In the genomic region with DNA sequence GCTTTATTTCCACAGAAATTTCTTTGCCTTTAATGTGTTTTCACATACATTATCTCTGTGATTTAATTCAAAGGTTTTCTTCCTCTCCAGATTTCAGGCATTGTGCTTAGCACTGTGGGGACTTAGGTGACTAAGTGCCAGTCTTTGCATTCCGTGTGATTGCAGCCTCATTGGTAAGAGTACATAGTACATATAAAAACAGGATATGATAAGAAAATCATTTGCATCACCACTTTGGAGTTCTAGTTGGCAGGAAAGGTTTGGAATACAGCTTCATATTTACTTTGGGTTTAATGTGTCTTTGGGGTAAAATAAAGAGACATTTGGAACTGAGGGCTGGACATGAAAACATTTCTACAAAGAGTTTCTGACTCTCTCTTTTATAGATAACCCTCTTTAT, we compare ENCODE assay signal across 28 cellular contexts. TPM values are rescaled to one million over a fixed set of nuclear protein-coding genes. Genes with fewer than 3 reads are reported as not detected.
A peak's percentile ranks its signal among the peaks of the same experiment; 100 is the strongest.
DNase-seq lines count a peak whose midpoint lies in the region; ATAC-seq, FAIRE-seq and TF ChIP-seq lines count a peak whose summit lies in the region.
"Had no signal": no experiment of that assay in that cellular context is flagged by ENCODE, and none has a peak within 500 bp of the region (broad histone marks: within the 10 kb centered on the region; RNA-seq: fewer than 3 reads in every experiment).

No MANE protein-coding gene starts in this region.

- no peak overlapping the region for H3K27ac Mint-ChIP-seq in astrocyte (ENCODE audit: unreplicated experiment)
- H3K27ac Mint-ChIP-seq in activated CD4-positive, alpha-beta memory T cell treated with anti-CD3 and anti-CD28 coated beads, Interleukin-2, amount 10 ng/mL, durations not matched to agents 7 days and 5 days: no peak overlapping the region
- H3K27ac Mint-ChIP-seq: activated CD8-positive, alpha-beta T cell treated with anti-CD3 and anti-CD28 coated beads, Interleukin-2, amount 10 ng/mL, durations not matched to agents 7 days and 5 days; activated T-cell treated with anti-CD3 and anti-CD28 coated beads, Interleukin-2, amount 50 U/mL, for 24 hours had no signal

- H3K79me2 ChIP-seq in HepG2 (ENCODE audit: insufficient read depth, low read length) (no peaks in the 10 kb centered on the region), astrocyte (ENCODE audit: insufficient read depth, low read length) (no peaks in the 10 kb centered on the region)

- H2AFZ ChIP-seq in HepG2 (ENCODE audit: low read length) (no peak overlapping the region), astrocyte (ENCODE audit: low read depth, low read length) (no peak overlapping the region)
- H2AFZ ChIP-seq: PC-9 had no signal

- POLR2A ChIA-PET in HepG2 (lab: Yijun Ruan, JAX): interaction anchor here (0.8 kb wide), 1 partner anchor 24 kb away, joined by 3 read pairs; no protein-coding TSS in a partner anchor
- POLR2A ChIA-PET in activated CD4-positive, alpha-beta memory T cell treated with anti-CD3 and anti-CD28 coated beads, Interleukin-2, amount 10 ng/mL, durations not matched to agents 7 days and 5 days (lab: Charles Lee): interaction anchor here (1.0 to 1.1 kb wide), 2 partner anchors 38 to 54 kb away, joined by 3 read pairs; a partner anchor contains a TSS

- TF ChIP-seq CTCF in liver (IDR thresholded peaks at IDR 0.05; ENCODE audit: low read depth, low read length, missing input control): no peak
- TF ChIP-seq CTCF in HepG2 (CRISPR knock-in tag; IDR thresholded peaks at IDR 0.05): no peak
- TF ChIP-seq CTCF in astrocyte (IDR thresholded peaks at IDR 0.05; ENCODE audit: insufficient read depth, low read depth, low read length): no peak
- TF ChIP-seq CTCF in fibroblast of the aortic adventitia (IDR thresholded peaks at IDR 0.05; ENCODE audit: insufficient read depth, low read length): no peak

- H3K27me3 ChIP-seq in liver (ENCODE audit: control insufficient read depth in 4 of 4, insufficient read depth in 4 of 4, low read length in 3 of 4): no peaks in the 10 kb centered on the region
- H3K27me3 ChIP-seq in HepG2 (ENCODE audit: control insufficient read depth in 1 of 2, insufficient read depth in 2 of 2, low read length in 2 of 2): 0 out of 5 replicates have a peak, but pooled peaks cover 0 to 1% of the 10 kb centered on the region in 2 experiments
- no peaks in the 10 kb centered on the region for H3K27me3 ChIP-seq in astrocyte (ENCODE audit: insufficient read depth, low read length)
- H3K27me3 ChIP-seq: colonic mucosa had no signal

- in situ Hi-C loops in HepG2 (cut with HindIII; ENCODE audit: extremely low pct_ligation_motif_present, low pct_unique_long_range_greater_than_20kb): no loop called here

- TF ChIP-seq RAD21 in liver (IDR thresholded peaks at IDR 0.05): no peak
- TF ChIP-seq RAD21 in HepG2 (CRISPR knock-in tag; IDR thresholded peaks at IDR 0.05): no peak

- H3K4me2 ChIP-seq in HepG2 (ENCODE audit: low read depth, low read length) (no peak overlapping the region), astrocyte (ENCODE audit: low read length) (peak overlapping the region; percentile 0)
- H3K4me2 ChIP-seq: PC-9 had no signal

- H3K27me3 Mint-ChIP-seq in astrocyte (ENCODE audit: low read depth, unreplicated experiment): no peaks in the 10 kb centered on the region
- no peaks in the 10 kb centered on the region for H3K27me3 Mint-ChIP-seq in activated CD4-positive, alpha-beta memory T cell treated with anti-CD3 and anti-CD28 coated beads, Interleukin-2, amount 10 ng/mL, durations not matched to agents 7 days and 5 days
- H3K27me3 Mint-ChIP-seq: activated T-cell treated with anti-CD3 and anti-CD28 coated beads, Interleukin-2, amount 50 U/mL, for 24 hours had no signal

- TF ChIP-seq EP300 in HepG2 (IDR thresholded peaks at IDR 0.05; ENCODE audit: low read depth in 2 of 2, low read length in 2 of 2) (no peak), HepG2 (CRISPR knock-in tag; IDR thresholded peaks at IDR 0.05; ENCODE audit: borderline replicate concordance) (no peak)

- 21% methylated on average over 1 of the region's 1 CpG for WGBS in liver
- WGBS in HepG2 (ENCODE audit: low lambda C conversion rate): 3% methylated on average over 1 of the region's 1 CpG

- no peak overlapping the region for H3K4me3 Mint-ChIP-seq in astrocyte (ENCODE audit: unreplicated experiment)
- H3K4me3 Mint-ChIP-seq in activated CD4-positive, alpha-beta memory T cell treated with anti-CD3 and anti-CD28 coated beads, Interleukin-2, amount 10 ng/mL, durations not matched to agents 7 days and 5 days: no peak overlapping the region
- H3K4me3 Mint-ChIP-seq: activated CD8-positive, alpha-beta T cell treated with anti-CD3 and anti-CD28 coated beads, Interleukin-2, amount 10 ng/mL, durations not matched to agents 7 days and 5 days; activated T-cell treated with anti-CD3 and anti-CD28 coated beads, Interleukin-2, amount 50 U/mL, for 24 hours had no signal

- no peak for DNase-seq in HepG2 (ENCODE audit: low spot score)
- DNase-seq in astrocyte (ENCODE audit: low read depth): peak; percentile 19
- peak; percentile 73 for DNase-seq in fibroblast of the aortic adventitia (ENCODE audit: low read depth)
- DNase-seq in activated CD4-positive, alpha-beta memory T cell treated with anti-CD3 and anti-CD28 coated beads, Interleukin-2, amount 10 ng/mL, durations not matched to agents 7 days and 5 days: no peak
- DNase-seq in LoVo (ENCODE audit: low spot score): no peak
- no peak for DNase-seq in activated CD8-positive, alpha-beta memory T cell treated with anti-CD3 and anti-CD28 coated beads, Interleukin-2, amount 50 U/mL, for 48 hours
- DNase-seq: activated CD4-positive, alpha-beta T cell treated with anti-CD3 and anti-CD28 coated beads for 1 hour; activated CD8-positive, alpha-beta T cell treated with anti-CD3 and anti-CD28 coated beads, Interleukin-2, amount 10 ng/mL, durations not matched to agents 7 days and 5 days; activated naive CD4-positive, alpha-beta T cell; activated T-cell treated with anti-CD3 and anti-CD28 coated beads, Interleukin-2, amount 50 U/mL, for 24 hours; colonic mucosa; DMS79; head of caudate nucleus; kidney glomerular epithelial cell; mesenchymal stem cell; NCI-H1105 treated with DMSO at 0.1 percent for 48 hours; NCI-H446 treated with DMSO at 0.1 percent for 48 hours; PC-9; psoas muscle; SHP77 treated with DMSO at 0.1 percent for 48 hours; stimulated activated CD4-positive, alpha-beta T cell treated with anti-CD3 and anti-CD28 coated beads, Interleukin-1b, Interleukin-23, amount 100 ng/mL, for 48 hours; T-helper 1 cell had no signal

- no peaks in the 10 kb centered on the region for H3K36me3 Mint-ChIP-seq in astrocyte (ENCODE audit: low read depth, unreplicated experiment)
- H3K36me3 Mint-ChIP-seq in activated CD4-positive, alpha-beta memory T cell treated with anti-CD3 and anti-CD28 coated beads, Interleukin-2, amount 10 ng/mL, durations not matched to agents 7 days and 5 days (ENCODE audit: low read depth): peaks cover 7% of the 10 kb centered on the region

- no peaks in the 10 kb centered on the region for H3K4me1 Mint-ChIP-seq in astrocyte (ENCODE audit: low read depth, unreplicated experiment)
- H3K4me1 Mint-ChIP-seq in activated CD4-positive, alpha-beta memory T cell treated with anti-CD3 and anti-CD28 coated beads, Interleukin-2, amount 10 ng/mL, durations not matched to agents 7 days and 5 days: no peaks in the 10 kb centered on the region

- H3K9me3 ChIP-seq in liver (ENCODE audit: control insufficient read depth in 4 of 4, low read length in 3 of 4) (no peaks in the 10 kb centered on the region), HepG2 (ENCODE audit: low read length) (no peaks in the 10 kb centered on the region; the same call in 1 of the 2 replicates), astrocyte (ENCODE audit: insufficient read depth, low read depth, low read length) (no peaks in the 10 kb centered on the region)
- H3K9me3 ChIP-seq: colonic mucosa, HAP-1, psoas muscle had no signal

- no peaks in the 10 kb centered on the region for H4K20me1 ChIP-seq in HepG2 (ENCODE audit: insufficient read depth, low read length)
- no peaks in the 10 kb centered on the region for H4K20me1 ChIP-seq in astrocyte (ENCODE audit: insufficient read depth, low read length)

- no peaks in the 10 kb centered on the region for H3K9me3 Mint-ChIP-seq in astrocyte (ENCODE audit: unreplicated experiment)
- H3K9me3 Mint-ChIP-seq in activated CD4-positive, alpha-beta memory T cell treated with anti-CD3 and anti-CD28 coated beads, Interleukin-2, amount 10 ng/mL, durations not matched to agents 7 days and 5 days: peaks cover 3% of the 10 kb centered on the region

- FAIRE-seq in HepG2 (lab: Jason Lieb, UNC): no peak
- FAIRE-seq in astrocyte (lab: Jason Lieb, UNC): peak; percentile 58
- FAIRE-seq: GM12878, TTC549 had no signal

- H3K4me1 ChIP-seq in liver (ENCODE audit: control insufficient read depth in 4 of 4, insufficient read depth in 4 of 4, low read length in 3 of 4) (no peaks in the 10 kb centered on the region), HepG2 (ENCODE audit: insufficient read depth, low read length) (peaks cover 24% of the 10 kb centered on the region), astrocyte (ENCODE audit: insufficient read depth, low read length) (no peaks in the 10 kb centered on the region)
- H3K4me1 ChIP-seq: colonic mucosa, psoas muscle had no signal

- no peak for TF ChIP-seq POLR2A in HepG2 (IDR thresholded peaks at IDR 0.05; ENCODE audit: insufficient read depth in 1 of 2, low read depth in 2 of 2, low read length in 2 of 2)

- BruUV-seq in HepG2 (replicated peaks; lab: Mats Ljungman, UMichigan): no TSS peak

- no peak for ATAC-seq in HepG2
- no peak for ATAC-seq in GM21529 (IDR thresholded peaks at IDR 0.05; ENCODE audit: unreplicated experiment)
- ATAC-seq: activated CD8-positive, alpha-beta T cell treated with anti-CD3 and anti-CD28 coated beads, Interleukin-2, amount 10 ng/mL, durations not matched to agents 7 days and 5 days; GM12878; psoas muscle had no signal

- H3K36me3 ChIP-seq in liver (ENCODE audit: control insufficient read depth in 4 of 4, insufficient read depth in 3 of 4, low read depth in 1 of 4, low read length in 3 of 4): no peaks in the 10 kb centered on the region
- no peaks in the 10 kb centered on the region for H3K36me3 ChIP-seq in HepG2 (replicated peaks in 1 of 2; ENCODE audit: control insufficient read depth in 1 of 2, insufficient read depth in 2 of 2, low read length in 2 of 2)
- H3K36me3 ChIP-seq in astrocyte (ENCODE audit: insufficient read depth, low read length): no peaks in the 10 kb centered on the region
- H3K36me3 ChIP-seq: colonic mucosa, HAP-1 had no signal

- CTCF ChIA-PET in HepG2 (lab: Yijun Ruan, JAX; ENCODE audit: low intra/inter-chr PET ratio, low total read pairs): no interaction called here
- CTCF ChIA-PET in activated CD4-positive, alpha-beta memory T cell treated with anti-CD3 and anti-CD28 coated beads, Interleukin-2, amount 10 ng/mL, durations not matched to agents 7 days and 5 days (lab: Charles Lee): interaction anchor here (0.9 to 1.1 kb wide), 2 partner anchors 28 to 91 kb away, joined by 3 read pairs; no protein-coding TSS in a partner anchor

- H3K4me3 ChIP-seq in liver (ENCODE audit: low read depth in 1 of 3, low read length in 3 of 3) (no peak overlapping the region), HepG2 (replicated peaks in 1 of 3; ENCODE audit: insufficient read depth in 1 of 3, low read depth in 2 of 3, low read length in 3 of 3) (no peak overlapping the region), astrocyte (ENCODE audit: insufficient read depth, low read depth, low read length) (no peak overlapping the region), fibroblast of the aortic adventitia (ENCODE audit: low read depth, low read length) (no peak overlapping the region)
- H3K4me3 ChIP-seq: colonic mucosa, GM12878, HAP-1, PC-9, psoas muscle, skin epidermis had no signal

- intact Hi-C loops in HepG2 (cut with micrococcal nuclease; ENCODE audit: unreplicated experiment): no loop called here

- no peak overlapping the region for H3K9ac ChIP-seq in liver (ENCODE audit: low read depth in 1 of 2, low read length in 2 of 2)
- no peak overlapping the region for H3K9ac ChIP-seq in HepG2 (ENCODE audit: insufficient read depth, low read depth, low read length)
- H3K9ac ChIP-seq in astrocyte (ENCODE audit: low read length): no peak overlapping the region

- H3K27ac ChIP-seq in liver (ENCODE audit: low read depth in 1 of 2, low read length in 2 of 2): no peak overlapping the region
- no peak overlapping the region for H3K27ac ChIP-seq in HepG2 (ENCODE audit: extremely low read length, insufficient read depth, low read length)
- no peak overlapping the region for H3K27ac ChIP-seq in astrocyte (ENCODE audit: low read depth, low read length)
- H3K27ac ChIP-seq: colonic mucosa, PC-9, psoas muscle, skin epidermis had no signal

RNA-seq across cellular contexts. Expression of a gene that starts 37.8 kb away (rescaled TPM):
- 1 to 10 TPM; 2.2 to 3.4 TPM for total RNA-seq in liver
- polyA plus RNA-seq in liver: 1 to 10 TPM; 1.2 to 3.9 TPM
- 10.1 and 16.1 TPM in 2 replicates for total RNA-seq in HepG2 (2016; rRNA removed; fragmentation: Illumina TruSeq; extraction: Trizol)
- 71.1 and 82.2 TPM in 2 replicates for total RNA-seq in HepG2 (2016; cell fraction: cytosol; rRNA removed; fragmentation: Illumina TruSeq; extraction: Trizol; ENCODE audit: low read depth)
- 8.9 and 15.8 TPM in 2 replicates for total RNA-seq in HepG2 (2016; cell fraction: insoluble cytoplasmic fraction; rRNA removed; fragmentation: Illumina TruSeq; extraction: Trizol)
- 64.7 and 80.3 TPM in 2 replicates for total RNA-seq in HepG2 (2016; cell fraction: membrane; rRNA removed; fragmentation: Illumina TruSeq; extraction: Trizol)
- 6.3 and 7.4 TPM in 2 replicates for total RNA-seq in HepG2 (2016; cell fraction: nucleus; rRNA removed; fragmentation: Illumina TruSeq; extraction: Trizol)
- 13.2 and 19.8 TPM in 2 replicates for polyA plus RNA-seq in HepG2 (2011; rRNA removed)
- polyA plus RNA-seq in HepG2 (2011; cell fraction: cytosol; rRNA removed): 8.5 and 10.3 TPM in 2 replicates
- polyA plus RNA-seq in HepG2 (2011; cell fraction: nucleus; rRNA removed): 2.6 and 4.3 TPM in 2 replicates
- 8.8 and 19.4 TPM in 2 replicates for polyA plus RNA-seq in HepG2 (2012)
- 130 and 134 TPM in 2 replicates for polyA plus RNA-seq in HepG2 (2016; cell fraction: cytosol; fragmentation: Illumina TruSeq; extraction: Trizol; ENCODE audit: low read depth)
- polyA plus RNA-seq in HepG2 (2016; cell fraction: insoluble cytoplasmic fraction; fragmentation: Illumina TruSeq; extraction: Trizol; ENCODE audit: low read depth): 14.7 and 17.0 TPM in 2 replicates
- polyA plus RNA-seq in HepG2 (2016; cell fraction: membrane; fragmentation: Illumina TruSeq; extraction: Trizol; ENCODE audit: low read depth): 83.7 and 94.5 TPM in 2 replicates
- 9.2 and 11.9 TPM in 2 replicates for polyA plus RNA-seq in HepG2 (2016; cell fraction: nucleus; fragmentation: Illumina TruSeq; extraction: Trizol; ENCODE audit: insufficient read depth, low read depth)
- polyA minus RNA-seq in HepG2 (2011; rRNA and poly(A)+ RNA removed; ENCODE audit: low replicate concordance): 1.1 and 5.6 TPM in 2 replicates
- polyA minus RNA-seq in HepG2 (2011; cell fraction: cytosol; rRNA and poly(A)+ RNA removed): 3.3 and 8.6 TPM in 2 replicates
- 5.2 and 6.8 TPM in 2 replicates for polyA minus RNA-seq in HepG2 (2011; cell fraction: nucleus; rRNA and poly(A)+ RNA removed)
- total RNA-seq in astrocyte: 130 and 163 TPM in 2 replicates
- 31.7 and 130 TPM in 2 replicates for total RNA-seq in fibroblast of the aortic adventitia (ENCODE audit: low replicate concordance)
- 100 to 1,000 TPM; 288 to 312 TPM for total RNA-seq in activated CD4-positive, alpha-beta memory T cell treated with anti-CD3 and anti-CD28 coated beads, Interleukin-2, amount 10 ng/mL, durations not matched to agents 7 days and 5 days

RNA-seq across cellular contexts. Expression of a gene that starts 56.7 kb away (rescaled TPM):
- total RNA-seq in liver: 10 to 100 TPM; 18.3 to 21.2 TPM
- 1 to 10 TPM; 7.1 TPM for polyA plus RNA-seq in liver
- total RNA-seq in HepG2 (2016; rRNA removed; fragmentation: Illumina TruSeq; extraction: Trizol): 9.9 and 10.5 TPM in 2 replicates
- 3.9 and 4.1 TPM in 2 replicates for total RNA-seq in HepG2 (2016; cell fraction: cytosol; rRNA removed; fragmentation: Illumina TruSeq; extraction: Trizol; ENCODE audit: low read depth)
- total RNA-seq in HepG2 (2016; cell fraction: insoluble cytoplasmic fraction; rRNA removed; fragmentation: Illumina TruSeq; extraction: Trizol): 9.9 and 11.1 TPM in 2 replicates
- 10.0 and 11.6 TPM in 2 replicates for total RNA-seq in HepG2 (2016; cell fraction: membrane; rRNA removed; fragmentation: Illumina TruSeq; extraction: Trizol)
- 15.0 and 18.1 TPM in 2 replicates for total RNA-seq in HepG2 (2016; cell fraction: nucleus; rRNA removed; fragmentation: Illumina TruSeq; extraction: Trizol)
- polyA plus RNA-seq in HepG2 (2011; rRNA removed): 11.1 and 12.1 TPM in 2 replicates
- polyA plus RNA-seq in HepG2 (2011; cell fraction: cytosol; rRNA removed): 5.5 and 6.9 TPM in 2 replicates
- 18.2 and 20.1 TPM in 2 replicates for polyA plus RNA-seq in HepG2 (2011; cell fraction: nucleus; rRNA removed)
- polyA plus RNA-seq in HepG2 (2012): 11.3 and 17.8 TPM in 2 replicates
- polyA plus RNA-seq in HepG2 (2016; cell fraction: cytosol; fragmentation: Illumina TruSeq; extraction: Trizol; ENCODE audit: low read depth): 4.7 and 5.2 TPM in 2 replicates
- 11.6 and 12.2 TPM in 2 replicates for polyA plus RNA-seq in HepG2 (2016; cell fraction: insoluble cytoplasmic fraction; fragmentation: Illumina TruSeq; extraction: Trizol; ENCODE audit: low read depth)
- polyA plus RNA-seq in HepG2 (2016; cell fraction: membrane; fragmentation: Illumina TruSeq; extraction: Trizol; ENCODE audit: low read depth): 8.7 and 8.8 TPM in 2 replicates
- polyA plus RNA-seq in HepG2 (2016; cell fraction: nucleus; fragmentation: Illumina TruSeq; extraction: Trizol; ENCODE audit: insufficient read depth, low read depth): 21.7 TPM in 2 replicates
- 11.7 and 14.0 TPM in 2 replicates for polyA minus RNA-seq in HepG2 (2011; rRNA and poly(A)+ RNA removed; ENCODE audit: low replicate concordance)
- polyA minus RNA-seq in HepG2 (2011; cell fraction: cytosol; rRNA and poly(A)+ RNA removed): 4.7 and 7.5 TPM in 2 replicates
- polyA minus RNA-seq in HepG2 (2011; cell fraction: nucleus; rRNA and poly(A)+ RNA removed): 30.4 and 41.6 TPM in 2 replicates
- 16.6 and 17.7 TPM in 2 replicates for total RNA-seq in astrocyte
- 48.5 and 73.0 TPM in 2 replicates for total RNA-seq in fibroblast of the aortic adventitia (ENCODE audit: low replicate concordance)
- total RNA-seq in activated CD4-positive, alpha-beta memory T cell treated with anti-CD3 and anti-CD28 coated beads, Interleukin-2, amount 10 ng/mL, durations not matched to agents 7 days and 5 days: 10 to 100 TPM; 32.2 to 34.2 TPM

Comparison
In these comparisons a context has a peak if more than half of its experiments do, and no peak if none do; other contexts are left out.
1. DNase-seq: peak in astrocyte (single experiment) and fibroblast of the aortic adventitia (single experiment); none in HepG2 (single experiment), activated CD4-positive, alpha-beta memory T cell treated with anti-CD3 and anti-CD28 coated beads, Interleukin-2, amount 10 ng/mL, durations not matched to agents 7 days and 5 days (single experiment), LoVo (single experiment) and activated CD8-positive, alpha-beta memory T cell treated with anti-CD3 and anti-CD28 coated beads, Interleukin-2, amount 50 U/mL, for 48 hours (single experiment).